20 cellular contexts compared by ENCODE assay signal in genomic region chr10:127918570-127918969, GRCh38. TPM values are rescaled to one million over a fixed set of nuclear protein-coding genes. Genes with fewer than 3 reads are reported as not detected.
DNase-seq lines count a peak whose midpoint lies in the region; ATAC-seq and TF ChIP-seq lines count a peak whose summit lies in the region.
"Had no signal": no experiment of that assay in that cellular context is flagged by ENCODE, and none has a peak within 500 bp of the region (broad histone marks: within the 10 kb centered on the region; RNA-seq: fewer than 3 reads in every experiment).

No MANE protein-coding gene starts in this region.

- POLR2A ChIA-PET in RWPE1 (lab: Yijun Ruan, JAX; ENCODE audit: low non-redundant PET) = no interaction called here
- POLR2A ChIA-PET in naive thymus-derived CD8-positive, alpha-beta T cell (lab: Charles Lee) = no interaction called here

- peak overlapping the region; percentile 47; the same call in 1 of the 2 replicates for H3K27ac ChIP-seq in HL-60 (replicated peaks)
- H3K27ac ChIP-seq in RWPE1 = peak overlapping the region; percentile 44
- peak overlapping the region; percentile 86 for H3K27ac ChIP-seq in left ventricle myocardium inferior (replicated peaks)
- H3K27ac ChIP-seq in sigmoid colon = no peak overlapping the region
- H3K27ac ChIP-seq: epithelial cell of prostate, neural progenitor cell, testis had no signal

- H3K36me3 Mint-ChIP-seq in naive thymus-derived CD8-positive, alpha-beta T cell = no peaks in the 10 kb centered on the region
- H3K36me3 Mint-ChIP-seq: neural progenitor cell had no signal

- TF ChIP-seq EP300 in sigmoid colon (IDR thresholded peaks at IDR 0.05) = no peak

- no peak for TF ChIP-seq POLR2A in sigmoid colon (IDR thresholded peaks at IDR 0.05)

- H3K36me3 ChIP-seq in left ventricle myocardium inferior (no peaks in the 10 kb centered on the region), sigmoid colon (no peaks in the 10 kb centered on the region)
- H3K36me3 ChIP-seq: neural progenitor cell had no signal

- no peaks in the 10 kb centered on the region for H3K27me3 Mint-ChIP-seq in naive thymus-derived CD8-positive, alpha-beta T cell

- H3K4me1 ChIP-seq in left ventricle myocardium inferior (peaks cover 76% of the 10 kb centered on the region), sigmoid colon (peaks cover 0 to 45% (median 20%) of the 10 kb centered on the region in 4 donors)
- H3K4me1 ChIP-seq: neural progenitor cell, testis had no signal

- intact Hi-C loops in left ventricle myocardium inferior (cut with micrococcal nuclease) = no loop called here
- intact Hi-C loops in sigmoid colon (cut with DNase I) = no loop called here

- DNase-seq in HL-60 (ENCODE audit: low read depth in 1 of 2, low spot score in 1 of 2) (peak in 1 of 2 experiments; percentile 67), RWPE1 (ENCODE audit: low spot score) (no peak), left ventricle myocardium inferior (no peak), sigmoid colon (peak; percentile 76), SHP77 (lab: John Stamatoyannopoulos, UW) (no peak), DMS153 (lab: John Stamatoyannopoulos, UW) (no peak)
- no peak for DNase-seq in naive thymus-derived CD8-positive, alpha-beta T cell
- DNase-seq: activated CD4-positive, alpha-beta T cell treated with anti-CD3 and anti-CD28 coated beads for 48 hours; activated effector memory CD4-positive, alpha-beta T cell treated with anti-CD3 and anti-CD28 coated beads, Interleukin-2, amount 50 U/mL, for 16 hours; foreskin melanocyte; NCI-H2029 treated with DMSO at 0.1 percent for 48 hours; NCI-H446 treated with DMSO at 0.1 percent for 48 hours; testis had no signal

- no peak overlapping the region for H3K4me3 Mint-ChIP-seq in naive thymus-derived CD8-positive, alpha-beta T cell
- H3K4me3 Mint-ChIP-seq: neural progenitor cell had no signal

- peak overlapping the region in 1 of 10 donors; percentile 52 for H3K27ac Mint-ChIP-seq in naive thymus-derived CD8-positive, alpha-beta T cell
- H3K27ac Mint-ChIP-seq: neural progenitor cell had no signal

- peaks cover 0 to 17% (median 6%) of the 10 kb centered on the region in 4 donors for H3K4me1 Mint-ChIP-seq in naive thymus-derived CD8-positive, alpha-beta T cell

- H3K9me3 Mint-ChIP-seq in naive thymus-derived CD8-positive, alpha-beta T cell = peaks cover 0 to 3% (median 0%) of the 10 kb centered on the region in 9 donors
- H3K9me3 Mint-ChIP-seq: neural progenitor cell had no signal

- H3K4me3 ChIP-seq in HL-60 (replicated peaks; ENCODE audit: insufficient read depth, low read length) = no peak overlapping the region
- no peak overlapping the region for H3K4me3 ChIP-seq in left ventricle myocardium inferior
- no peak overlapping the region for H3K4me3 ChIP-seq in sigmoid colon
- H3K4me3 ChIP-seq: dorsolateral prefrontal cortex, neural progenitor cell, testis had no signal

- H3K9me3 ChIP-seq in left ventricle myocardium inferior (replicated peaks) (no peaks in the 10 kb centered on the region), sigmoid colon (no peaks in the 10 kb centered on the region)
- H3K9me3 ChIP-seq: testis had no signal

- TF ChIP-seq CTCF in HL-60 (IDR thresholded peaks at IDR 0.05; ENCODE audit: insufficient read depth, low read length) (no peak), RWPE1 (conservative IDR thresholded peaks at IDR 0.05; ENCODE audit: low read depth) (no peak), left ventricle myocardium inferior (IDR thresholded peaks at IDR 0.05; ENCODE audit: borderline replicate concordance) (no peak), sigmoid colon (IDR thresholded peaks at IDR 0.05) (no peak)

- WGBS in sigmoid colon, 2 donors = 87 to 92% methylated on average over 5 of the region's 5 CpGs

- ATAC-seq in naive thymus-derived CD8-positive, alpha-beta T cell = no peak

- H3K27me3 ChIP-seq in HL-60 (ENCODE audit: insufficient read depth, poor library complexity, severe bottlenecking) (no peaks in the 10 kb centered on the region), left ventricle myocardium inferior (ENCODE audit: low read depth) (no peaks in the 10 kb centered on the region), sigmoid colon (no peaks in the 10 kb centered on the region)
- H3K27me3 ChIP-seq: dorsolateral prefrontal cortex, neural progenitor cell, testis had no signal

- CTCF ChIA-PET in RWPE1 (lab: Yijun Ruan, JAX) = interaction anchor here (5.4 kb wide), 1 partner anchor 93 kb away, joined by 18 read pairs; no protein-coding TSS in a partner anchor

RNA-seq across cellular contexts. Expression of gene PTPRE, which starts 11.7 kb away (rescaled TPM):
- 13.8 TPM for total RNA-seq in left ventricle myocardium inferior
- 10 to 100 TPM; 10.7 to 17.9 (median 13.8) TPM for total RNA-seq in sigmoid colon
- 10 to 100 TPM in 1 of 3 donors, 1 to 10 TPM in 2; 4.2 to 11.9 (median 5.1) TPM for polyA plus RNA-seq in sigmoid colon
- total RNA-seq in naive thymus-derived CD8-positive, alpha-beta T cell = 10 to 100 TPM; 24.1 to 29.5 TPM
- 10 to 100 TPM in 2 of 3 donors, 1 to 10 TPM in 1; 7.8 to 17.6 (median 16.2) TPM for polyA plus RNA-seq in naive thymus-derived CD8-positive, alpha-beta T cell

RNA-seq across cellular contexts. Expression of gene CLRN3, which starts 25.8 kb away (rescaled TPM):
- total RNA-seq in left ventricle myocardium inferior (not detected), sigmoid colon (not detected)
- 10 to 100 TPM; 37.8 to 88.9 (median 56.2) TPM for polyA plus RNA-seq in sigmoid colon
- not detected for total RNA-seq in naive thymus-derived CD8-positive, alpha-beta T cell
- polyA plus RNA-seq in naive thymus-derived CD8-positive, alpha-beta T cell = not detected
- total RNA-seq: H1, M059J, mononuclear cell, RPMI7951 had no signal
- polyA plus RNA-seq: H1 had no signal

Comparison
In these comparisons a context has a peak if more than half of its experiments do, and no peak if none do; other contexts are left out.
1. H3K27ac ChIP-seq: peak in HL-60 (single experiment), RWPE1 (single experiment) and left ventricle myocardium inferior (single experiment); none in sigmoid colon (0 of 4).